In genomic region chr6:42959917-42960242, GRCh38 we compare ENCODE assay signal across 10 cellular contexts. TPM values are rescaled to one million over a fixed set of nuclear protein-coding genes. Genes with fewer than 3 reads are reported as not detected.
DNase-seq lines count a peak whose midpoint lies in the region; ATAC-seq and TF ChIP-seq lines count a peak whose summit lies in the region.
"Had no signal": no experiment of that assay in that cellular context is flagged by ENCODE, and none has a peak within 500 bp of the region (broad histone marks: within the 10 kb centered on the region; RNA-seq: fewer than 3 reads in every experiment).

No MANE protein-coding gene starts in this region.

- H3K4me1 Mint-ChIP-seq in activated CD8-positive, alpha-beta memory T cell treated with anti-CD3 and anti-CD28 coated beads, Interleukin-2, amount 10 ng/mL, durations not matched to agents 7 days and 5 days = peaks cover 12% of the 10 kb centered on the region
- H3K4me1 Mint-ChIP-seq in memory B cell = peaks cover 16% of the 10 kb centered on the region

- CTCF ChIA-PET in activated CD8-positive, alpha-beta memory T cell treated with anti-CD3 and anti-CD28 coated beads, Interleukin-2, amount 10 ng/mL, durations not matched to agents 7 days and 5 days (lab: Charles Lee) = interaction anchor here (1.2 kb wide), 1 partner anchor 183 kb away, joined by 6 read pairs; no protein-coding TSS in a partner anchor

- no peaks in the 10 kb centered on the region for H3K27me3 ChIP-seq in thyroid gland

- H3K4me1 ChIP-seq in thyroid gland = peaks cover 5 to 16% of the 10 kb centered on the region in 2 donors

- H3K4me3 ChIP-seq in coronary artery = peak overlapping the region; percentile 78
- peak overlapping the region; percentile 0 to 53 (median 37) for H3K4me3 ChIP-seq in thyroid gland (replicated peaks in 1 of 3)
- H3K4me3 ChIP-seq: BLaER1 had no signal

- no peaks in the 10 kb centered on the region for H3K9me3 ChIP-seq in thyroid gland
- H3K9me3 ChIP-seq: BLaER1 had no signal

- DNase-seq in activated CD8-positive, alpha-beta memory T cell treated with anti-CD3 and anti-CD28 coated beads, Interleukin-2, amount 10 ng/mL, durations not matched to agents 7 days and 5 days = no peak
- no peak for DNase-seq in activated CD8-positive, alpha-beta memory T cell treated with anti-CD3 and anti-CD28 coated beads for 24 hours
- no peak for DNase-seq in coronary artery (ENCODE audit: low spot score)
- DNase-seq in memory B cell (ENCODE audit: low spot score in 2 of 2) = no peak
- no peak for DNase-seq in thyroid gland
- no peak for DNase-seq in effector CD8-positive, alpha-beta T cell (lab: John Stamatoyannopoulos, UW)
- no peak for DNase-seq in NCI-H2029 treated with DMSO at 0.1 percent for 48 hours (lab: John Stamatoyannopoulos, UW)
- no peak for DNase-seq in HK-2 (ENCODE audit: unreplicated experiment)

- peaks cover 7% of the 10 kb centered on the region for H3K27me3 Mint-ChIP-seq in activated CD8-positive, alpha-beta memory T cell treated with anti-CD3 and anti-CD28 coated beads, Interleukin-2, amount 10 ng/mL, durations not matched to agents 7 days and 5 days
- H3K27me3 Mint-ChIP-seq in memory B cell = no peaks in the 10 kb centered on the region

- 14 to 15% methylated on average over 13 of the region's 13 CpGs for WGBS in thyroid gland, 2 donors

- H3K27ac ChIP-seq in coronary artery = no peak overlapping the region
- H3K27ac ChIP-seq in thyroid gland = no peak overlapping the region
- H3K27ac ChIP-seq: BLaER1 had no signal

- H3K36me3 Mint-ChIP-seq in activated CD8-positive, alpha-beta memory T cell treated with anti-CD3 and anti-CD28 coated beads, Interleukin-2, amount 10 ng/mL, durations not matched to agents 7 days and 5 days = peaks cover 9% of the 10 kb centered on the region
- H3K36me3 Mint-ChIP-seq in memory B cell = peaks cover 10% of the 10 kb centered on the region
- H3K36me3 Mint-ChIP-seq: activated naive CD4-positive, alpha-beta T cell treated with anti-CD3 and anti-CD28 coated beads, Interleukin-2, amount 50 U/mL, for 72 hours had no signal

- H3K4me3 Mint-ChIP-seq in activated CD8-positive, alpha-beta memory T cell treated with anti-CD3 and anti-CD28 coated beads, Interleukin-2, amount 10 ng/mL, durations not matched to agents 7 days and 5 days = peak overlapping the region; percentile 43
- peak overlapping the region; percentile 78 for H3K4me3 Mint-ChIP-seq in memory B cell

- H3K9me3 Mint-ChIP-seq in activated CD8-positive, alpha-beta memory T cell treated with anti-CD3 and anti-CD28 coated beads, Interleukin-2, amount 10 ng/mL, durations not matched to agents 7 days and 5 days (ENCODE audit: low read depth) = no peaks in the 10 kb centered on the region
- no peaks in the 10 kb centered on the region for H3K9me3 Mint-ChIP-seq in memory B cell
- H3K9me3 Mint-ChIP-seq: activated naive CD4-positive, alpha-beta T cell treated with anti-CD3 and anti-CD28 coated beads, Interleukin-2, amount 50 U/mL, for 72 hours had no signal

- no peaks in the 10 kb centered on the region for H3K36me3 ChIP-seq in thyroid gland

- no peak overlapping the region for H3K27ac Mint-ChIP-seq in activated CD8-positive, alpha-beta memory T cell treated with anti-CD3 and anti-CD28 coated beads, Interleukin-2, amount 10 ng/mL, durations not matched to agents 7 days and 5 days
- no peak overlapping the region for H3K27ac Mint-ChIP-seq in memory B cell

- no peak for TF ChIP-seq POLR2A in thyroid gland (IDR thresholded peaks at IDR 0.05)

- no peak for TF ChIP-seq CTCF in coronary artery (IDR thresholded peaks at IDR 0.05)
- TF ChIP-seq CTCF in thyroid gland (IDR thresholded peaks at IDR 0.05) = no peak

- intact Hi-C loops in thyroid gland (cut with DNase I) = no loop called here

- ATAC-seq in activated CD8-positive, alpha-beta memory T cell treated with anti-CD3 and anti-CD28 coated beads, Interleukin-2, amount 10 ng/mL, durations not matched to agents 7 days and 5 days = no peak
- ATAC-seq in memory B cell (ENCODE audit: low read depth) = no peak

RNA-seq across cellular contexts. Expression of gene GNMT, which starts 0.7 kb away (rescaled TPM):
- total RNA-seq in activated CD8-positive, alpha-beta memory T cell treated with anti-CD3 and anti-CD28 coated beads, Interleukin-2, amount 10 ng/mL, durations not matched to agents 7 days and 5 days = under 1 TPM; 0.26 to 0.70 TPM
- 1 to 10 TPM in 3 of 4 donors, under 1 TPM in 1; 0.98 to 7.5 (median 2.5) TPM for total RNA-seq in thyroid gland

RNA-seq across cellular contexts. Expression of gene PEX6, which starts 19.1 kb away (rescaled TPM):
- total RNA-seq in activated CD8-positive, alpha-beta memory T cell treated with anti-CD3 and anti-CD28 coated beads, Interleukin-2, amount 10 ng/mL, durations not matched to agents 7 days and 5 days = 10 to 100 TPM; 24.7 to 26.3 TPM
- total RNA-seq in thyroid gland = 10 to 100 TPM; 23.7 to 39.9 (median 28.4) TPM

RNA-seq across cellular contexts. Expression of gene PPP2R5D, which starts 24.5 kb away (rescaled TPM):
- 10 to 100 TPM; 53.0 to 58.4 TPM for total RNA-seq in activated CD8-positive, alpha-beta memory T cell treated with anti-CD3 and anti-CD28 coated beads, Interleukin-2, amount 10 ng/mL, durations not matched to agents 7 days and 5 days
- total RNA-seq in thyroid gland = 10 to 100 TPM; 22.8 to 47.0 (median 28.2) TPM

RNA-seq across cellular contexts. Expression of gene CNPY3, which starts 30.6 kb away (rescaled TPM):
- total RNA-seq in activated CD8-positive, alpha-beta memory T cell treated with anti-CD3 and anti-CD28 coated beads, Interleukin-2, amount 10 ng/mL, durations not matched to agents 7 days and 5 days = 10 to 100 TPM; 44.1 to 56.4 TPM
- 10 to 100 TPM; 33.2 to 60.0 (median 45.0) TPM for total RNA-seq in thyroid gland

RNA-seq across cellular contexts. Expression of gene PTCRA, which starts 44.0 kb away (rescaled TPM):
- total RNA-seq in activated CD8-positive, alpha-beta memory T cell treated with anti-CD3 and anti-CD28 coated beads, Interleukin-2, amount 10 ng/mL, durations not matched to agents 7 days and 5 days = not detected
- not detected for total RNA-seq in thyroid gland
- total RNA-seq: activated naive CD4-positive, alpha-beta T cell treated with anti-CD3 and anti-CD28 coated beads, Interleukin-2, amount 50 U/mL, for 72 hours had no signal
